30 cellular contexts compared by ENCODE assay signal in genomic region chr2:9110346-9110884, GRCh38.
DNase-seq lines count a peak whose midpoint lies in the region; ATAC-seq and TF ChIP-seq lines count a peak whose summit lies in the region.
"Had no signal": no experiment of that assay in that cellular context is flagged by ENCODE, and none has a peak within 500 bp of the region (broad histone marks: within the 10 kb centered on the region; RNA-seq: fewer than 3 reads in every experiment).

No MANE protein-coding gene starts in this region.

- ATAC-seq in PC-3, result no peak
- no peak for ATAC-seq in stimulated activated naive CD8-positive, alpha-beta T cell treated with anti-CD3 and anti-CD28 coated beads, Interleukin-15, Interleukin-2, amounts not matched to agents 100 U/mL and 50 U/mL, for 24 hours
- no peak for ATAC-seq in stimulated activated memory B cell treated with anti-CD40 and anti-IgM and Interleukin-4, amounts not matched to agents 10 μg/mL and 1 μg/mL and 100 μg/mL, for 72 hours
- ATAC-seq: heart right ventricle; naive thymus-derived CD8-positive, alpha-beta T cell; stimulated activated naive B cell treated with anti-CD40 and anti-IgM and Interleukin-4, amounts not matched to agents 10 μg/mL and 1 μg/mL and 100 μg/mL, for 72 hours had no signal

- no peaks in the 10 kb centered on the region for H3K36me3 Mint-ChIP-seq in neural progenitor cell
- no peaks in the 10 kb centered on the region for H3K36me3 Mint-ChIP-seq in stimulated activated memory B cell treated with anti-CD40 and anti-IgM and Interleukin-4, amounts not matched to agents 10 μg/mL and 1 μg/mL and 100 μg/mL, for 72 hours
- H3K36me3 Mint-ChIP-seq: activated CD4-positive, alpha-beta memory T cell treated with anti-CD3 and anti-CD28 coated beads for 36 hours; CD4-positive, alpha-beta memory T cell; naive thymus-derived CD8-positive, alpha-beta T cell; stimulated activated naive B cell treated with anti-CD40 and anti-IgM and Interleukin-4, amounts not matched to agents 10 μg/mL and 1 μg/mL and 100 μg/mL, for 72 hours had no signal

- TF ChIP-seq CTCF in PC-3 (conservative IDR thresholded peaks at IDR 0.05; ENCODE audit: low read depth, low read length) (no peak), brain microvascular endothelial cell (IDR thresholded peaks at IDR 0.05; ENCODE audit: low read depth, low read length, missing control alignments) (no peak), neural progenitor cell (IDR thresholded peaks at IDR 0.05) (no peak)

- no peaks in the 10 kb centered on the region for H4K20me1 ChIP-seq in PC-3 (ENCODE audit: low read length)
- no peaks in the 10 kb centered on the region for H4K20me1 ChIP-seq in neural progenitor cell (ENCODE audit: low read depth)

- H3K27me3 ChIP-seq in PC-3 (ENCODE audit: low read length), result no peaks in the 10 kb centered on the region
- no peaks in the 10 kb centered on the region for H3K27me3 ChIP-seq in brain microvascular endothelial cell (replicated peaks)
- H3K27me3 ChIP-seq in neural progenitor cell, result no peaks in the 10 kb centered on the region
- H3K27me3 ChIP-seq: esophagus squamous epithelium, heart right ventricle, suprapubic skin had no signal

- no peaks in the 10 kb centered on the region for H3K79me2 ChIP-seq in PC-3 (ENCODE audit: low read length)
- H3K79me2 ChIP-seq in neural progenitor cell (ENCODE audit: low read depth), result no peaks in the 10 kb centered on the region

- H3K4me1 Mint-ChIP-seq in neural progenitor cell, result peaks cover 41% of the 10 kb centered on the region
- no peaks in the 10 kb centered on the region for H3K4me1 Mint-ChIP-seq in stimulated activated memory B cell treated with anti-CD40 and anti-IgM and Interleukin-4, amounts not matched to agents 10 μg/mL and 1 μg/mL and 100 μg/mL, for 72 hours
- H3K4me1 Mint-ChIP-seq: B cell; CD4-positive, alpha-beta memory T cell; central memory CD8-positive, alpha-beta T cell; naive thymus-derived CD8-positive, alpha-beta T cell had no signal

- peak overlapping the region; percentile 95 for H3K27ac Mint-ChIP-seq in neural progenitor cell
- H3K27ac Mint-ChIP-seq in stimulated activated memory B cell treated with anti-CD40 and anti-IgM and Interleukin-4, amounts not matched to agents 10 μg/mL and 1 μg/mL and 100 μg/mL, for 72 hours, result no peak overlapping the region
- H3K27ac Mint-ChIP-seq: activated CD4-positive, alpha-beta memory T cell treated with anti-CD3 and anti-CD28 coated beads for 36 hours; B cell; CD4-positive, alpha-beta memory T cell; naive thymus-derived CD8-positive, alpha-beta T cell had no signal

- H2AFZ ChIP-seq in PC-3 (ENCODE audit: low read length), result no peak overlapping the region
- peak overlapping the region; percentile 85 for H2AFZ ChIP-seq in neural progenitor cell (replicated peaks)

- H3K9ac ChIP-seq in PC-3 (ENCODE audit: low read length) (peak overlapping the region; percentile 46; the same call in 1 of the 2 replicates), neural progenitor cell (no peak overlapping the region)

- H3F3A ChIP-seq in PC-3 (ENCODE audit: low read length, unreplicated experiment), result no peaks in the 10 kb centered on the region
- H3F3A ChIP-seq in neural progenitor cell (ENCODE audit: low read depth), result peaks cover 12% of the 10 kb centered on the region

- H3K4me1 ChIP-seq in PC-3 (ENCODE audit: insufficient read depth, low read length) (peaks cover 50% of the 10 kb centered on the region), neural progenitor cell (peaks cover 11% of the 10 kb centered on the region)
- H3K4me1 ChIP-seq: HAP-1 had no signal

- DNase-seq in ELF-1 (ENCODE audit: low read depth, low spot score) (peak; percentile 62), PC-3 (no peak), brain microvascular endothelial cell (no peak), neural progenitor cell (ENCODE audit: low spot score) (peak; percentile 35), amygdala (lab: John Stamatoyannopoulos, UW) (no peak), Ammon's horn (ENCODE audit: low spot score) (no peak)
- no peak for DNase-seq in stimulated activated naive CD8-positive, alpha-beta T cell treated with anti-CD3 and anti-CD28 coated beads, Interleukin-15, Interleukin-2, amounts not matched to agents 100 U/mL and 50 U/mL, for 24 hours
- DNase-seq: activated CD4-positive, alpha-beta memory T cell treated with anti-CD3 and anti-CD28 coated beads for 36 hours; activated CD4-positive, CD25-positive, alpha-beta regulatory T cell treated with anti-CD3 and anti-CD28 coated beads, Interleukin-2, amount 50 U/mL, for 72 hours; activated CD8-positive, alpha-beta memory T cell treated with anti-CD3 and anti-CD28 coated beads, Interleukin-2, amount 50 U/mL, for 4 hours; activated naive CD4-positive, alpha-beta T cell treated with Interleukin-2 at 50 U/mL for 16 hours; CD4-positive, alpha-beta memory T cell; dermis blood vessel endothelial cell; esophagus squamous epithelium; heart right ventricle; kidney; naive thymus-derived CD8-positive, alpha-beta T cell; NCI-H1436; NCI-H2081 treated with DMSO at 0.1 percent for 48 hours; NCI-H345; NCI-H774; occipital lobe; stimulated activated naive B cell treated with anti-CD40 and anti-IgM and Interleukin-4, amounts not matched to agents 10 μg/mL and 1 μg/mL and 100 μg/mL, for 72 hours; T-helper 2 cell had no signal

- H3K9me2 ChIP-seq in PC-3 (replicated peaks; ENCODE audit: low read length), result no peaks in the 10 kb centered on the region

- no TSS peak for BruUV-seq in PC-3 (replicated peaks; lab: Mats Ljungman, UMichigan)

- H3K36me3 ChIP-seq in PC-3 (ENCODE audit: low read depth, low read length) (no peaks in the 10 kb centered on the region), brain microvascular endothelial cell (replicated peaks) (no peaks in the 10 kb centered on the region), neural progenitor cell (no peaks in the 10 kb centered on the region)
- H3K36me3 ChIP-seq: esophagus squamous epithelium, HAP-1, heart right ventricle, suprapubic skin had no signal

- in situ Hi-C loops in brain microvascular endothelial cell (cut with HindIII; ENCODE audit: low pct_ligation_motif_present, low sequenced_read_pairs), result loop anchor here (25.0 kb wide), 1 partner anchor 223 kb away; no protein-coding TSS in a partner anchor

- H3K9me3 ChIP-seq in PC-3 (ENCODE audit: low read length), result no peaks in the 10 kb centered on the region
- H3K9me3 ChIP-seq in neural progenitor cell (ENCODE audit: low read depth), result no peaks in the 10 kb centered on the region
- H3K9me3 ChIP-seq: esophagus squamous epithelium, HAP-1, heart right ventricle, suprapubic skin had no signal

- CTCF ChIA-PET in PC-3 (lab: Charles Lee), result no interaction called here

- peaks cover 14% of the 10 kb centered on the region for H3K27me3 Mint-ChIP-seq in neural progenitor cell (ENCODE audit: insufficient read depth, low read depth)
- H3K27me3 Mint-ChIP-seq in stimulated activated memory B cell treated with anti-CD40 and anti-IgM and Interleukin-4, amounts not matched to agents 10 μg/mL and 1 μg/mL and 100 μg/mL, for 72 hours, result peaks cover 26% of the 10 kb centered on the region

- POLR2A ChIA-PET in PC-3 (lab: Charles Lee; ENCODE audit: unreplicated experiment), result no interaction called here

- H3K27ac ChIP-seq in PC-3 (ENCODE audit: low read length), result peak overlapping the region; percentile 94
- peak overlapping the region; percentile 88 for H3K27ac ChIP-seq in brain microvascular endothelial cell
- H3K27ac ChIP-seq in neural progenitor cell, result no peak overlapping the region
- H3K27ac ChIP-seq: heart right ventricle, SK-N-MC, suprapubic skin had no signal

- H3K9me3 Mint-ChIP-seq in neural progenitor cell, result no peaks in the 10 kb centered on the region
- no peaks in the 10 kb centered on the region for H3K9me3 Mint-ChIP-seq in stimulated activated memory B cell treated with anti-CD40 and anti-IgM and Interleukin-4, amounts not matched to agents 10 μg/mL and 1 μg/mL and 100 μg/mL, for 72 hours
- H3K9me3 Mint-ChIP-seq: activated CD4-positive, alpha-beta memory T cell treated with anti-CD3 and anti-CD28 coated beads for 36 hours; CD4-positive, alpha-beta memory T cell; central memory CD8-positive, alpha-beta T cell; naive thymus-derived CD8-positive, alpha-beta T cell; stimulated activated naive B cell treated with anti-CD40 and anti-IgM and Interleukin-4, amounts not matched to agents 10 μg/mL and 1 μg/mL and 100 μg/mL, for 72 hours had no signal

- no peak overlapping the region for H3K4me3 Mint-ChIP-seq in neural progenitor cell
- H3K4me3 Mint-ChIP-seq in stimulated activated memory B cell treated with anti-CD40 and anti-IgM and Interleukin-4, amounts not matched to agents 10 μg/mL and 1 μg/mL and 100 μg/mL, for 72 hours, result no peak overlapping the region
- H3K4me3 Mint-ChIP-seq: activated CD4-positive, alpha-beta memory T cell treated with anti-CD3 and anti-CD28 coated beads for 36 hours; B cell; CD4-positive, alpha-beta memory T cell; central memory CD8-positive, alpha-beta T cell; naive thymus-derived CD8-positive, alpha-beta T cell; stimulated activated naive B cell treated with anti-CD40 and anti-IgM and Interleukin-4, amounts not matched to agents 10 μg/mL and 1 μg/mL and 100 μg/mL, for 72 hours had no signal

- H3K4me2 ChIP-seq in PC-3 (ENCODE audit: low read length) (no peak overlapping the region), neural progenitor cell (no peak overlapping the region)

- intact Hi-C loops in PC-3 (cut with micrococcal nuclease), result no loop called here

- H3K4me3 ChIP-seq in PC-3 (ENCODE audit: low read length) (no peak overlapping the region), brain microvascular endothelial cell (ENCODE audit: low read depth, low read length) (no peak overlapping the region), neural progenitor cell (no peak overlapping the region)
- H3K4me3 ChIP-seq: esophagus squamous epithelium, HAP-1, heart right ventricle, SK-N-MC, suprapubic skin had no signal

Comparison
In these comparisons a context has a peak if more than half of its experiments do, and no peak if none do; other contexts are left out.
1. DNase-seq: peak in ELF-1 (single experiment) and neural progenitor cell (single experiment); none in PC-3 (single experiment), brain microvascular endothelial cell (single experiment), amygdala (0 of 56), Ammon's horn (single experiment) and stimulated activated naive CD8-positive, alpha-beta T cell treated with anti-CD3 and anti-CD28 coated beads, Interleukin-15, Interleukin-2, amounts not matched to agents 100 U/mL and 50 U/mL, for 24 hours (single experiment).